In genomic region chr1:216904457-216904856, GRCh38 we compare ENCODE assay signal across 10 cellular contexts.
"Had no signal": no experiment of that assay in that cellular context is flagged by ENCODE, and none has a peak within 500 bp of the region (broad histone marks: within the 10 kb centered on the region; RNA-seq: fewer than 3 reads in every experiment).

No MANE protein-coding gene starts in this region.

- H3K36me3 ChIP-seq: neural progenitor cell, ovary, stomach had no signal

- H3K4me1 ChIP-seq: neural progenitor cell had no signal

- H2AFZ ChIP-seq: neural progenitor cell had no signal

- H3K27me3 Mint-ChIP-seq: activated CD4-positive, alpha-beta memory T cell treated with anti-CD3 and anti-CD28 coated beads for 36 hours; activated naive CD8-positive, alpha-beta T cell treated with anti-CD3 and anti-CD28 coated beads for 36 hours had no signal

- H3K9ac ChIP-seq: neural progenitor cell had no signal

- H3K4me2 ChIP-seq: neural progenitor cell had no signal

- H3K4me1 Mint-ChIP-seq: activated naive CD8-positive, alpha-beta T cell treated with anti-CD3 and anti-CD28 coated beads for 36 hours had no signal

- H3K9me3 Mint-ChIP-seq: activated CD4-positive, alpha-beta memory T cell treated with anti-CD3 and anti-CD28 coated beads for 36 hours; activated naive CD8-positive, alpha-beta T cell treated with anti-CD3 and anti-CD28 coated beads for 36 hours; activated T-cell treated with anti-CD3 and anti-CD28 coated beads, Interleukin-2, amount 50 U/mL, for 4 hours; neural progenitor cell had no signal

- H3K4me3 ChIP-seq: neural progenitor cell, ovary, stomach had no signal

- H3K36me3 Mint-ChIP-seq: activated CD4-positive, alpha-beta memory T cell treated with anti-CD3 and anti-CD28 coated beads for 36 hours; activated naive CD8-positive, alpha-beta T cell treated with anti-CD3 and anti-CD28 coated beads for 36 hours; neural progenitor cell had no signal

- DNase-seq: activated CD4-positive, alpha-beta memory T cell treated with anti-CD3 and anti-CD28 coated beads for 36 hours; activated effector memory CD4-positive, alpha-beta T cell treated with anti-CD3 and anti-CD28 coated beads, Interleukin-2, amount 50 U/mL, for 16 hours; activated naive CD8-positive, alpha-beta T cell treated with anti-CD3 and anti-CD28 coated beads for 36 hours; activated T-cell treated with anti-CD3 and anti-CD28 coated beads, Interleukin-2, amount 50 U/mL, for 4 hours; hypothalamus; mesenchymal stem cell; ovary; retina; stomach had no signal

- H3K27me3 ChIP-seq: neural progenitor cell, ovary, stomach had no signal

- H3K4me3 Mint-ChIP-seq: activated CD4-positive, alpha-beta memory T cell treated with anti-CD3 and anti-CD28 coated beads for 36 hours; activated naive CD8-positive, alpha-beta T cell treated with anti-CD3 and anti-CD28 coated beads for 36 hours; activated T-cell treated with anti-CD3 and anti-CD28 coated beads, Interleukin-2, amount 50 U/mL, for 4 hours; neural progenitor cell had no signal

- H3K27ac Mint-ChIP-seq: activated CD4-positive, alpha-beta memory T cell treated with anti-CD3 and anti-CD28 coated beads for 36 hours; activated naive CD8-positive, alpha-beta T cell treated with anti-CD3 and anti-CD28 coated beads for 36 hours; neural progenitor cell had no signal

- H3K9me3 ChIP-seq: ovary, stomach had no signal

- H3K27ac ChIP-seq: neural progenitor cell, ovary had no signal
